8 cellular contexts compared by ENCODE assay signal in the genomic region with DNA sequence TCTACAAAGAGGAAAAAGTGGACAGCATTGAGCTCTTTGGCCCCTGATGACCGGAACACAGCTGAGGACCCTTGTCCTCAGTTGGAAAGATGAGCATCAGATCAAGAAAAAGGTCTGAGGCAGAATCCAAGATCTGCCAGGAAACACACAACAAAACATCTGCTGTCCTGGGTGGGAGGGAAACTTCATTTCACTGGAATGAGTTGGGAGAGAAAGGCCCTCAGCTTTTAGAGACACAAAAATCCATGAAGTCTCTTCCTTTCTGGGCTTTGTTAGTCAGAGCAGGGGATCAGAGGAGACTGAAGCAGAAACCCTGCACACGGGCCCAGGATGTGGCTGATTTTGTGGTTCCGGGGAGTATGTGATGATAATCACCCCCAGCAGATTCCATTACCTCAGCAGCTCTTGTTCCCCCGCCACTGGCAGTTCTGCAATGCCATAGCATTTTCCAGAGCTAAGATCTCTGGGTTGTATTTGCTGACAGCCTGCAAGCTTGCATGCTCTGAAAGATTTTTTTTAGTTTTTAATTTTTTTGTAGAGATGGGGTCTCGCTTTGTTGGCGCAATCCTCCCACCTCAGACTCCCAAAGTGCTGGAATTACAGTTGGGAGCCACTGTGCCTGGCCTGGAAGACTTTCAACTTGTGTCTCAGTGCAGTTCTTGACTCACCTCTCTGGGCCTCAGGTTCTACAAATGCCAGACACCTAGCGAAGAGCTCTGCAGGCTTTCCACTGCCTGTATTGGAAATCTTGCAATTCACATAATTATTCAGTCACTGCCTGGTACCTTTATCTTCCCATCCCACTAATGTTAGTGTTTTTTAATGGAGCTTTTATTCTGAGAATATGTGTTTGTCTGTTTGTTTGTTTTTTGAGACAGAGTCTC. TPM values are rescaled to one million over a fixed set of nuclear protein-coding genes. Genes with fewer than 3 reads are reported as not detected.
A peak's percentile ranks its signal among the peaks of the same experiment; 100 is the strongest.
DNase-seq lines count a peak whose midpoint lies in the region; ATAC-seq and TF ChIP-seq lines count a peak whose summit lies in the region.

No MANE protein-coding gene starts in this region.

- H3K9ac ChIP-seq in endodermal cell (ENCODE audit: extremely low read depth, low read length, poor library complexity, severe bottlenecking): no peak overlapping the region

- 90 to 92% methylated on average over 6 to 7 of the region's 7 CpGs for WGBS in endodermal cell (ENCODE audit: insufficient coverage in 1 of 2, insufficient read length in 1 of 2), 2 experiments

- H3K9me3 ChIP-seq in WERI-Rb-1 (ENCODE audit: severe bottlenecking): peaks cover 7% of the 10 kb centered on the region
- peaks cover 19% of the 10 kb centered on the region for H3K9me3 ChIP-seq in endodermal cell (ENCODE audit: control insufficient read depth, low read length)

- ATAC-seq in GM21447 (IDR thresholded peaks at IDR 0.05; ENCODE audit: unreplicated experiment): no peak

- H3K27ac ChIP-seq in WERI-Rb-1 (no peak overlapping the region), endodermal cell (ENCODE audit: low read depth, low read length) (no peak overlapping the region)

- H3K9me3 Mint-ChIP-seq in endodermal cell: peaks cover 30% of the 10 kb centered on the region

- no peaks in the 10 kb centered on the region for H3K36me3 Mint-ChIP-seq in endodermal cell (ENCODE audit: low read depth)

- H3K4me3 ChIP-seq in WERI-Rb-1 (ENCODE audit: low read depth, low read length) (no peak overlapping the region), endodermal cell (ENCODE audit: low read length) (no peak overlapping the region)

- peaks cover 3% of the 10 kb centered on the region for H3K27me3 Mint-ChIP-seq in endodermal cell (ENCODE audit: insufficient read depth)

- H3K4me1 ChIP-seq in endodermal cell (ENCODE audit: control insufficient read depth, insufficient read depth, low read length): no peaks in the 10 kb centered on the region

- H3K27ac Mint-ChIP-seq in endodermal cell: no peak overlapping the region

- H3K27me3 ChIP-seq in WERI-Rb-1 (ENCODE audit: insufficient read depth, low read depth, severe bottlenecking) (no peaks in the 10 kb centered on the region), endodermal cell (ENCODE audit: control insufficient read depth, insufficient read depth, low read length, poor library complexity, severe bottlenecking) (no peaks in the 10 kb centered on the region)

- peak; percentile 59 for DNase-seq in HT1080 (ENCODE audit: low read depth)
- DNase-seq in activated CD4-positive, alpha-beta T cell treated with anti-CD3 and anti-CD28 coated beads, Interleukin-2, amount 50 U/mL, for 1 hour: peak; percentile 73
- DNase-seq in erythroblast (lab: John Stamatoyannopoulos, UW): peak; percentile 8 to 18
- peak; percentile 49 to 68 for DNase-seq in stimulated activated CD4-positive, alpha-beta T cell treated with anti-CD3 and anti-CD28 coated beads, Interleukin-4, amount 100 ng/mL, for 48 hours (ENCODE audit: low read depth in 2 of 2)
- DNase-seq in WERI-Rb-1: no peak
- DNase-seq in HPDE6-E6E7 (ENCODE audit: extremely low spot score): no peak
- DNase-seq in endodermal cell: no peak

- no peaks in the 10 kb centered on the region for H3K36me3 ChIP-seq in WERI-Rb-1
- no peaks in the 10 kb centered on the region for H3K36me3 ChIP-seq in endodermal cell (ENCODE audit: control insufficient read depth, insufficient read depth, low read length)

- peak; percentile 54 for TF ChIP-seq POLR2A in erythroblast (IDR thresholded peaks at IDR 0.05; ENCODE audit: low read length)

- no peak overlapping the region for H3K4me3 Mint-ChIP-seq in endodermal cell

- TF ChIP-seq CTCF in WERI-Rb-1 (IDR thresholded peaks at IDR 0.05; ENCODE audit: low read depth, low read length): no peak
- no peak for TF ChIP-seq CTCF in endodermal cell (conservative IDR thresholded peaks at IDR 0.05)

- no peaks in the 10 kb centered on the region for H3K4me1 Mint-ChIP-seq in endodermal cell

RNA-seq across cellular contexts. Expression of a gene that starts 5.8 kb away (rescaled TPM):
- total RNA-seq in HT1080 (2014; rRNA removed; shearing (Covaris generic)): 13.4 and 15.7 TPM in 2 replicates
- polyA plus RNA-seq in HT1080 (2015; cell fraction: cytosol; rRNA removed): 19.5 and 20.5 TPM in 2 replicates
- 19.0 and 19.2 TPM in 2 replicates for polyA plus RNA-seq in HT1080 (2015; cell fraction: nucleus; rRNA removed)
- total RNA-seq in endodermal cell: 10 to 100 TPM; 34.0 to 34.1 TPM
- 18.5 TPM for polyA plus RNA-seq in endodermal cell (2013, experiment 1 of 2)
- polyA plus RNA-seq in endodermal cell (2013, experiment 2 of 2): 16.3 TPM

RNA-seq across cellular contexts. Expression of a gene that starts 50.3 kb away (rescaled TPM):
- total RNA-seq in HT1080 (2014; rRNA removed; shearing (Covaris generic)): 0.13 TPM in 1 of 2 replicates, not detected in the other
- not detected in 2 replicates for polyA plus RNA-seq in HT1080 (2015; cell fraction: cytosol; rRNA removed)
- polyA plus RNA-seq in HT1080 (2015; cell fraction: nucleus; rRNA removed): 0.24 and 0.78 TPM in 2 replicates
- not detected for total RNA-seq in endodermal cell
- 0.36 TPM for polyA plus RNA-seq in endodermal cell (2013, experiment 1 of 2)
- polyA plus RNA-seq in endodermal cell (2013, experiment 2 of 2): not detected

Comparison
In these comparisons a context has a peak if more than half of its experiments do, and no peak if none do; other contexts are left out.
1. DNase-seq: peak in HT1080 (single experiment), activated CD4-positive, alpha-beta T cell treated with anti-CD3 and anti-CD28 coated beads, Interleukin-2, amount 50 U/mL, for 1 hour (single experiment), erythroblast (2 of 2) and stimulated activated CD4-positive, alpha-beta T cell treated with anti-CD3 and anti-CD28 coated beads, Interleukin-4, amount 100 ng/mL, for 48 hours (2 of 2); none in WERI-Rb-1 (single experiment), HPDE6-E6E7 (single experiment) and endodermal cell (single experiment).